8 cellular contexts compared by ENCODE assay signal in the genomic region with DNA sequence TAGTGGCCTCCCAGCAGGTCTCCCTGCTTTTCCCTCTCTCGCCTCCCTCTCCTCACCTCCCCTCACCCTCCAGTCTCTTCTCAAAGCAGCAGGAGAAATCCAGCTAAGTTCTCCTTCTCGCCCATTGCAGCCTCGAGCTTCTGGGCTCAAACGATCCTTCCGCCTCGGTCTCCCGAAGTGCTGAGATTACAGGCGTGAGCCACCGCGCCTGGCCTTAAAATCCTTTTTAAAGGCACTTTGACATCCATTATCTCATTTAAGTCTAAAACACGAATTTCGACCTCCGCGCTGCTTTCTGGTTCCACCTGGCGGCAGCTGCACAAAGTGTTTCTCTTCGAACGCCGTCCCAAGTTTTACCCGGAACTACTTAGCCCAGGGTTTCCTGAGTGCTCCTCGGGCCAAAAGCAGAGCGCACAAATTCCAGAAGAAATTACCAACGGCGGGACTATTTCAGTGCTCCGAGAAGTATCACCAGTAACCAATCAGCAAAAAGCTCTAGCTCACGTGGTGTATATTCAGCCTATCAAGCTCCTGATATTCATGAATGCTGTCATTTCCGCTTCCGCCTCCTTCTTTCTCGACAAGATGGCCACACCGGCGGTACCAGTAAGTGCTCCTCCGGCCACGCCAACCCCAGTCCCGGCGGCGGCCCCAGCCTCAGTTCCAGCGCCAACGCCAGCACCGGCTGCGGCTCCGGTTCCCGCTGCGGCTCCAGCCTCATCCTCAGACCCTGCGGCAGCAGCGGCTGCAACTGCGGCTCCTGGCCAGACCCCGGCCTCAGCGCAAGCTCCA. TPM values are rescaled to one million over a fixed set of nuclear protein-coding genes. Genes with fewer than 3 reads are reported as not detected.
DNase-seq lines count a peak whose midpoint lies in the region; ATAC-seq, FAIRE-seq and TF ChIP-seq lines count a peak whose summit lies in the region.

Gene EIF3F (plus strand): TSS at position 570 of the 792 bp plus-strand sequence. CDS start 16 bp downstream, at position 586.

- peaks cover 31% of the 10 kb centered on the region for H3K36me3 ChIP-seq in OCI-LY1 (ENCODE audit: insufficient read depth, low read length)

- H3K9ac ChIP-seq in OCI-LY1 (ENCODE audit: low read length): peak within 1 kb of the TSS; percentile 71

- H3K4me3 ChIP-seq in OCI-LY1 (ENCODE audit: low read depth, low read length, poor library complexity, severe bottlenecking): peak within 1 kb of the TSS; percentile 91

- ATAC-seq in GM21515 (IDR thresholded peaks at IDR 0.05; ENCODE audit: unreplicated experiment): peak; percentile 97

- no peaks in the 10 kb centered on the region for H3K27me3 ChIP-seq in OCI-LY1 (ENCODE audit: insufficient read depth, low read length)

- H3K4me1 ChIP-seq in OCI-LY1 (ENCODE audit: insufficient read depth, low read length, severe bottlenecking): peaks cover 26% of the 10 kb centered on the region

- peak within 1 kb of the TSS; percentile 97 for H3K4me3 Mint-ChIP-seq in endothelial cell (ENCODE audit: unreplicated experiment)
- peak within 1 kb of the TSS; percentile 92 for H3K4me3 Mint-ChIP-seq in mesothelial cell of epicardium

- peak; percentile 58 for FAIRE-seq in D721Med (lab: Jason Lieb, UNC)

- peak within 1 kb of the TSS; percentile 91 for H2AFZ ChIP-seq in OCI-LY1 (ENCODE audit: low read length)

- H3K9me3 ChIP-seq in OCI-LY1 (ENCODE audit: low read length): no peaks in the 10 kb centered on the region

- peak; percentile 80 for TF ChIP-seq CTCF in D721Med (IDR thresholded peaks at IDR 0.05; ENCODE audit: insufficient read depth, missing control alignments)
- peak; percentile 87 for TF ChIP-seq CTCF in OCI-LY1 (IDR thresholded peaks at IDR 0.05; ENCODE audit: low read length)
- peak; percentile 91 for TF ChIP-seq CTCF in endothelial cell (IDR thresholded peaks at IDR 0.05; ENCODE audit: unreplicated experiment)
- peak; percentile 89 for TF ChIP-seq CTCF in mesothelial cell of epicardium (IDR thresholded peaks at IDR 0.05; ENCODE audit: unreplicated experiment)

- no peaks in the 10 kb centered on the region for H3K9me2 ChIP-seq in OCI-LY1 (ENCODE audit: low read depth, low read length)

- H3K27me3 Mint-ChIP-seq in endothelial cell (ENCODE audit: unreplicated experiment) (peaks cover 6% of the 10 kb centered on the region), mesothelial cell of epicardium (ENCODE audit: low read depth) (no peaks in the 10 kb centered on the region)

- peak within 1 kb of the TSS; percentile 95 for H3K27ac Mint-ChIP-seq in endothelial cell (ENCODE audit: unreplicated experiment)
- H3K27ac Mint-ChIP-seq in mesothelial cell of epicardium: peak within 1 kb of the TSS; percentile 93

- H3F3A ChIP-seq in OCI-LY1 (ENCODE audit: insufficient read depth, low read length): no peaks in the 10 kb centered on the region

- peak within 1 kb of the TSS; percentile 93 for H3K4me2 ChIP-seq in OCI-LY1 (ENCODE audit: low read length)

- peak; percentile 71 for DNase-seq in D721Med (ENCODE audit: insufficient read length, low spot score)
- DNase-seq in HuH-7 (ENCODE audit: low spot score): peak; percentile 93
- peak; percentile 82 for DNase-seq in activated CD8-positive, alpha-beta memory T cell treated with anti-CD3 and anti-CD28 coated beads, Interleukin-2, amount 50 U/mL, for 4 hours
- peak; percentile 84 for DNase-seq in endothelial cell (ENCODE audit: low spot score)
- peak; percentile 73 to 88 for DNase-seq in mesothelial cell of epicardium (ENCODE audit: low spot score in 2 of 2, unreplicated experiment in 2 of 2)
- peak; percentile 75 to 79 for DNase-seq in stimulated activated CD8-positive, alpha-beta memory T cell treated with anti-CD3 and anti-CD28 coated beads, Interleukin-15, amount 100 ng/mL, for 48 hours (ENCODE audit: low read depth in 2 of 2)

- peaks cover 28% of the 10 kb centered on the region for H3K79me2 ChIP-seq in OCI-LY1 (ENCODE audit: insufficient read depth, low read length)

- peaks cover 27% of the 10 kb centered on the region for H3K4me1 Mint-ChIP-seq in endothelial cell (ENCODE audit: unreplicated experiment)
- peaks cover 18% of the 10 kb centered on the region for H3K4me1 Mint-ChIP-seq in mesothelial cell of epicardium

- H3K36me3 Mint-ChIP-seq in endothelial cell (ENCODE audit: low read depth, unreplicated experiment) (peaks cover 11% of the 10 kb centered on the region), mesothelial cell of epicardium (no peaks in the 10 kb centered on the region)

- 0 out of 2 replicates have a peak, but pooled peaks cover 3% of the 10 kb centered on the region for H4K20me1 ChIP-seq in OCI-LY1 (ENCODE audit: insufficient read depth, low read length)

- peak within 1 kb of the TSS; percentile 24 for H3K27ac ChIP-seq in OCI-LY1 (ENCODE audit: low read depth, low read length, poor library complexity, severe bottlenecking)

- H3K9me3 Mint-ChIP-seq in endothelial cell (ENCODE audit: unreplicated experiment) (no peaks in the 10 kb centered on the region), mesothelial cell of epicardium (no peaks in the 10 kb centered on the region)

RNA-seq across cellular contexts. Expression of gene EIF3F, which starts in this region (rescaled TPM):
- total RNA-seq in endothelial cell (ENCODE audit: unreplicated experiment) (515 TPM), mesothelial cell of epicardium (357 to 369 TPM (median 366 TPM) in 3 replicates)

Comparison
In these comparisons a context has a peak if more than half of its experiments do, and no peak if none do; other contexts are left out.
1. Peak in every context shown above with its lines: DNase-seq, ATAC-seq, H3K4me3 ChIP-seq and H3K27ac ChIP-seq.